20 cellular contexts compared by ENCODE assay signal in the genomic region with DNA sequence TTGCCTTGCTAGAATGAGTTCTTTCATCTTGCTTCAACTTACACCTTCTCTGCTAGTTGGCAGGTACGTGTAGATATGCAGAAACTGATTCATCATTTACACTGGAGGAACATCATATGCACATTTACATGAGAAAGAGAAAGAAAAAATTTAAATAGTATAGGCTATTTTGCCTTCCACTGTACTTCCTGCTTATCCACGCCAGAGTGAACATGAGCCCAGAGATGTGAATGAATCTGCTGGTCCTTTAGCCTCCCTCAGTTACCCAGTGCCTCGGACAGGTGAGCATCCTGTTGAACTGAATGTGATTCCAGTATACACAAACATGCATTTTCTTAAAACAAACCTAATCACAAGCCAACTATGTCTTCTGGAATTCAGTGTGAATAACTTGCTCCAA.
DNase-seq lines count a peak whose midpoint lies in the region; ATAC-seq and TF ChIP-seq lines count a peak whose summit lies in the region.
"Had no signal": no experiment of that assay in that cellular context is flagged by ENCODE, and none has a peak within 500 bp of the region (broad histone marks: within the 10 kb centered on the region; RNA-seq: fewer than 3 reads in every experiment).

No MANE protein-coding gene starts in this region.

- peak overlapping the region; percentile 27 for H3K4me3 ChIP-seq in endodermal cell (ENCODE audit: low read length)
- H3K4me3 ChIP-seq: ascending aorta, skin epidermis, thoracic aorta had no signal

- H3K36me3 Mint-ChIP-seq in endodermal cell (ENCODE audit: low read depth): peaks cover 4% of the 10 kb centered on the region

- H3K9me3 ChIP-seq in endodermal cell (ENCODE audit: control insufficient read depth, low read length): no peaks in the 10 kb centered on the region
- H3K9me3 ChIP-seq: ascending aorta, thoracic aorta had no signal

- H3K27me3 ChIP-seq in endodermal cell (ENCODE audit: control insufficient read depth, insufficient read depth, low read length, poor library complexity, severe bottlenecking): no peaks in the 10 kb centered on the region
- H3K27me3 ChIP-seq: ascending aorta had no signal

- no peak overlapping the region for H3K27ac ChIP-seq in endodermal cell (ENCODE audit: low read depth, low read length)
- H3K27ac ChIP-seq: ascending aorta, parathyroid adenoma, skin epidermis, thoracic aorta had no signal

- H3K27ac Mint-ChIP-seq in endodermal cell: peak overlapping the region; percentile 90
- H3K27ac Mint-ChIP-seq: T-helper 1 cell treated with Interleukin-12 subunit alpha and Interleukin-12 subunit beta and Interleukin-4 antibody, amounts not matched to agents 30 μg/mL and 1 μg/mL, for 36 hours had no signal

- peak overlapping the region; percentile 54 for H3K9ac ChIP-seq in endodermal cell (ENCODE audit: extremely low read depth, low read length, poor library complexity, severe bottlenecking)
- H3K9ac ChIP-seq: parathyroid adenoma had no signal

- DNase-seq in endodermal cell (no peak), D341Med (ENCODE audit: low spot score) (no peak), NCI-H774 (lab: John Stamatoyannopoulos, UW) (no peak), NCI-H82 treated with DMSO at 0.1 percent for 48 hours (lab: John Stamatoyannopoulos, UW; ENCODE audit: unreplicated experiment) (no peak), NCI-H1436 (lab: John Stamatoyannopoulos, UW) (no peak)
- DNase-seq: activated CD4-positive, alpha-beta T cell treated with anti-CD3 and anti-CD28 coated beads for 1 hour; activated gamma-delta T cell; foreskin melanocyte; HCEC 1CT; left ventricle myocardium superior; SHP77; stimulated activated CD4-positive, alpha-beta T cell treated with anti-CD3 and anti-CD28 coated beads, Interleukin-4, amount 100 ng/mL, for 4 hours had no signal

- ATAC-seq in GM18867 (IDR thresholded peaks at IDR 0.05; ENCODE audit: unreplicated experiment): peak; percentile 49
- peak; percentile 68 for ATAC-seq in GM21619 (IDR thresholded peaks at IDR 0.05; ENCODE audit: unreplicated experiment)
- ATAC-seq in HG03103 (IDR thresholded peaks at IDR 0.05; ENCODE audit: low read depth, unreplicated experiment): peak; percentile 54
- ATAC-seq: left ventricle myocardium superior had no signal

- peaks cover 2% of the 10 kb centered on the region for H3K9me3 Mint-ChIP-seq in endodermal cell
- H3K9me3 Mint-ChIP-seq: T-helper 1 cell treated with Interleukin-12 subunit alpha and Interleukin-12 subunit beta and Interleukin-4 antibody, amounts not matched to agents 30 μg/mL and 1 μg/mL, for 36 hours had no signal

- H3K4me1 Mint-ChIP-seq in endodermal cell: peaks cover 47% of the 10 kb centered on the region

- TF ChIP-seq CTCF in endodermal cell (conservative IDR thresholded peaks at IDR 0.05): no peak

- H3K27me3 Mint-ChIP-seq in endodermal cell (ENCODE audit: insufficient read depth): no peaks in the 10 kb centered on the region

- no peaks in the 10 kb centered on the region for H3K36me3 ChIP-seq in endodermal cell (ENCODE audit: control insufficient read depth, insufficient read depth, low read length)

- peaks cover 3% of the 10 kb centered on the region for H3K4me1 ChIP-seq in endodermal cell (ENCODE audit: control insufficient read depth, insufficient read depth, low read length)
- H3K4me1 ChIP-seq: parathyroid adenoma had no signal

- H3K4me3 Mint-ChIP-seq in endodermal cell: no peak overlapping the region
- H3K4me3 Mint-ChIP-seq: T-helper 1 cell treated with Interleukin-12 subunit alpha and Interleukin-12 subunit beta and Interleukin-4 antibody, amounts not matched to agents 30 μg/mL and 1 μg/mL, for 36 hours had no signal

- WGBS in endodermal cell (ENCODE audit: insufficient coverage in 1 of 2, insufficient read length in 1 of 2), 2 experiments: 90% methylated on average over 3 of the region's 3 CpGs; no CpG with 5 or more reads in 1 of the 2 experiments
